In the genomic region with DNA sequence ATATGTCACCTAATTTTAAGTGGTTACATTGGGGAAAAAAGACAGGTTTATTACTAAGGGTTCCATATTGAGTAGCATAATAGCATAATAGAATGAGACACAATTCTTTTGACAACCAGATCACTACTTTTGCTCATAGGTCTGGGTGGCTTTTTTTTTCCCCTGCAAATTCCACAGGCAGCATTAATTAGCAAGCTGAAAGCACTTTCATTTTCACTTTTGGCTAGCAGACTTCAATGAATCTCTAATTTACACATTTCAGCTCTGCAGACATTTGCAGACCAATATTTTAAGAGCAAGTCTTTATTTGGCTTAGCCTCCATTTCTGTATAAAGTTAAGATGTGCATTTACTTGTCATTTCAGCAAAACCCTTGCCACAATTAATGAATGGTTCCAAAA, we compare ENCODE assay signal across 13 cellular contexts.
DNase-seq lines count a peak whose midpoint lies in the region; ATAC-seq, FAIRE-seq and TF ChIP-seq lines count a peak whose summit lies in the region.
"Had no signal": no experiment of that assay in that cellular context is flagged by ENCODE, and none has a peak within 500 bp of the region (broad histone marks: within the 10 kb centered on the region; RNA-seq: fewer than 3 reads in every experiment).

No MANE protein-coding gene starts in this region.

- in situ Hi-C loops in KBM-7 (cut with MboI; ENCODE audit: low pct_unique_long_range_greater_than_20kb, low sequenced_read_pairs) = no loop called here

- H3K4me3 ChIP-seq in left ventricle myocardium inferior (peak overlapping the region; percentile 26), heart left ventricle (peak overlapping the region in 6 of 12 donors; percentile 1 to 22 (median 8)), small intestine (ENCODE audit: low read depth in 1 of 2, low read length in 2 of 2) (no peak overlapping the region), lower leg skin (ENCODE audit: low read depth, poor library complexity, severe bottlenecking) (no peak overlapping the region)
- H3K4me3 ChIP-seq: lung had no signal

- TF ChIP-seq POLR2A in heart left ventricle (IDR thresholded peaks at IDR 0.05) = no peak
- no peak for TF ChIP-seq POLR2A in lower leg skin (IDR thresholded peaks at IDR 0.05)

- H3K27me3 ChIP-seq in left ventricle myocardium inferior (ENCODE audit: low read depth) = no peaks in the 10 kb centered on the region
- no peaks in the 10 kb centered on the region for H3K27me3 ChIP-seq in heart left ventricle
- H3K27me3 ChIP-seq in small intestine (ENCODE audit: control insufficient read depth in 2 of 2, insufficient read depth in 2 of 2, low read length in 2 of 2) = no peaks in the 10 kb centered on the region

- no peaks in the 10 kb centered on the region for H3K36me3 ChIP-seq in left ventricle myocardium inferior
- no peaks in the 10 kb centered on the region for H3K36me3 ChIP-seq in heart left ventricle
- no peaks in the 10 kb centered on the region for H3K36me3 ChIP-seq in small intestine (ENCODE audit: control insufficient read depth in 2 of 2, insufficient read depth in 2 of 2, low read length in 2 of 2)

- no peak for DNase-seq in left ventricle myocardium inferior
- DNase-seq in heart left ventricle = no peak
- DNase-seq in KBM-7 = peak; percentile 1
- peak; percentile 56 for DNase-seq in astrocyte of the hippocampus (ENCODE audit: low read depth, low spot score)
- peak; percentile 44 for DNase-seq in small intestine
- no peak for DNase-seq in lower leg skin (ENCODE audit: low spot score in 2 of 2)
- DNase-seq in iPS-NIHi11 (ENCODE audit: low spot score) = no peak
- DNase-seq: activated T-cell treated with anti-CD3 and anti-CD28 coated beads for 4 hours, NCI-H526, retina, T1000 had no signal

- ATAC-seq in heart left ventricle (no peak), HG02840 (IDR thresholded peaks at IDR 0.05; ENCODE audit: low FRiP score, unreplicated experiment) (no peak)

- FAIRE-seq in small intestine (lab: Jason Lieb, UNC) = no peak

- H3K27ac ChIP-seq in left ventricle myocardium inferior (replicated peaks) (no peak overlapping the region), heart left ventricle (no peak overlapping the region), small intestine (ENCODE audit: low read depth in 1 of 2, low read length in 1 of 2) (no peak overlapping the region)

- peaks cover 30% of the 10 kb centered on the region for H3K9me3 ChIP-seq in left ventricle myocardium inferior (replicated peaks)
- H3K9me3 ChIP-seq in heart left ventricle = peaks cover 0 to 8% (median 0%) of the 10 kb centered on the region in 12 donors
- no peaks in the 10 kb centered on the region for H3K9me3 ChIP-seq in small intestine (ENCODE audit: control insufficient read depth, low read depth)

- intact Hi-C loops in left ventricle myocardium inferior (cut with micrococcal nuclease) (no loop called here), heart left ventricle (cut with DNase I) (no loop called here), lower leg skin (cut with DNase I; ENCODE audit: low total_unique reads) (no loop called here)

- H3K4me1 ChIP-seq in left ventricle myocardium inferior = no peaks in the 10 kb centered on the region
- H3K4me1 ChIP-seq in heart left ventricle = no peaks in the 10 kb centered on the region
- H3K4me1 ChIP-seq in small intestine (ENCODE audit: control insufficient read depth in 2 of 2, insufficient read depth in 1 of 2, low read depth in 1 of 2, low read length in 1 of 2) = no peaks in the 10 kb centered on the region

- TF ChIP-seq CTCF in left ventricle myocardium inferior (IDR thresholded peaks at IDR 0.05; ENCODE audit: borderline replicate concordance) = no peak
- no peak for TF ChIP-seq CTCF in heart left ventricle (IDR thresholded peaks at IDR 0.05)
- TF ChIP-seq CTCF in lower leg skin (IDR thresholded peaks at IDR 0.05) = no peak

Comparison
In these comparisons a context has a peak if more than half of its experiments do, and no peak if none do; other contexts are left out.
1. DNase-seq: peak in KBM-7 (single experiment), astrocyte of the hippocampus (single experiment) and small intestine (single experiment); none in left ventricle myocardium inferior (single experiment), heart left ventricle (0 of 5), lower leg skin (0 of 2) and iPS-NIHi11 (single experiment).